8 cellular contexts compared by ENCODE assay signal in genomic region chr14:32078030-32078793, GRCh38. TPM values are rescaled to one million over a fixed set of nuclear protein-coding genes. Genes with fewer than 3 reads are reported as not detected.
A peak's percentile ranks its signal among the peaks of the same experiment; 100 is the strongest.
DNase-seq lines count a peak whose midpoint lies in the region; ATAC-seq and TF ChIP-seq lines count a peak whose summit lies in the region.

No MANE protein-coding gene starts in this region.

- peaks cover 15 to 37% (median 36%) of the 10 kb centered on the region in 3 donors for H3K4me1 Mint-ChIP-seq in IgD-negative memory B cell

- no peaks in the 10 kb centered on the region for H3K9me3 Mint-ChIP-seq in IgD-negative memory B cell

- H3K4me3 ChIP-seq in SJSA1 = peak overlapping the region; percentile 93
- H3K4me3 ChIP-seq in right lobe of liver = peak overlapping the region; percentile 65 to 81 (median 79)

- peak overlapping the region; percentile 93 to 95 (median 95) for H3K27ac Mint-ChIP-seq in IgD-negative memory B cell

- H3K36me3 ChIP-seq in SJSA1 (peaks cover 6% of the 10 kb centered on the region), right lobe of liver (no peaks in the 10 kb centered on the region)

- H3K4me1 ChIP-seq in SJSA1 (replicated peaks) = peaks cover 11% of the 10 kb centered on the region
- H3K4me1 ChIP-seq in right lobe of liver = peaks cover 0 to 40% (median 9%) of the 10 kb centered on the region in 4 donors

- peak; percentile 67 for DNase-seq in Right ventricle myocardium inferior (ENCODE audit: missing footprints)
- no peak for DNase-seq in cardiac septum (ENCODE audit: low spot score)
- peak in 1 of 2 experiments; percentile 60 for DNase-seq in SJSA1 (ENCODE audit: low read depth in 1 of 2, low spot score in 2 of 2)
- DNase-seq in dermis blood vessel endothelial cell = peak; percentile 56
- peak in 2 of 3 donors; percentile 31 to 58 for DNase-seq in right lobe of liver

- 1% methylated on average over 27 of the region's 27 CpGs for WGBS in right lobe of liver (ENCODE audit: insufficient coverage, low coverage, low lambda C conversion rate, missing lambda C conversion rate)

- intact Hi-C loops in Right ventricle myocardium inferior (cut with DNase I) (loop anchor here (5.0 to 10.0 kb wide), 5 partner anchors 49 to 621 kb away; partner anchors contain the start of genes DTD2 and NUBPL), cardiac septum (cut with DNase I) (loop anchor here (5.0 kb wide), 2 partner anchors 86 to 141 kb away; no protein-coding TSS in a partner anchor), right lobe of liver (cut with DNase I) (loop anchor here in 1 of 2 donors (10.0 kb wide), 1 partner anchor 167 kb away; no protein-coding TSS in a partner anchor)

- peak overlapping the region; percentile 86 for H3K27ac ChIP-seq in SJSA1
- peak overlapping the region; percentile 89 to 98 (median 94) for H3K27ac ChIP-seq in right lobe of liver
- peak overlapping the region; percentile 93 for H3K27ac ChIP-seq in temporal lobe (ENCODE audit: low read depth, low read length)

- ATAC-seq in Right ventricle myocardium inferior (no peak), right lobe of liver (peak; percentile 20 to 46 (median 26)), HG02678 (IDR thresholded peaks at IDR 0.05; ENCODE audit: unreplicated experiment) (no peak)

- H3K36me3 Mint-ChIP-seq in IgD-negative memory B cell = no peaks in the 10 kb centered on the region

- TF ChIP-seq CTCF in right lobe of liver (IDR thresholded peaks at IDR 0.05) = no peak

- peak; percentile 13 for TF ChIP-seq POLR2A in right lobe of liver (IDR thresholded peaks at IDR 0.05)

- H3K27me3 Mint-ChIP-seq in IgD-negative memory B cell = no peaks in the 10 kb centered on the region

- peak overlapping the region; percentile 93 to 100 (median 96) for H3K4me3 Mint-ChIP-seq in IgD-negative memory B cell

- H3K9me3 ChIP-seq in SJSA1 (replicated peaks) (no peaks in the 10 kb centered on the region), right lobe of liver (no peaks in the 10 kb centered on the region)

- no peaks in the 10 kb centered on the region for H3K27me3 ChIP-seq in SJSA1 (replicated peaks)
- H3K27me3 ChIP-seq in right lobe of liver = no peaks in the 10 kb centered on the region

RNA-seq across cellular contexts. Expression of gene ARHGAP5, which starts 1.1 kb away (rescaled TPM):
- 210 TPM for total RNA-seq in Right ventricle myocardium inferior
- total RNA-seq in cardiac septum = 253 TPM
- polyA plus RNA-seq in IgD-negative memory B cell = 26.0 TPM
- 46.4 and 64.8 TPM in 2 replicates for total RNA-seq in SJSA1 (2014; rRNA removed; shearing (Covaris generic))
- total RNA-seq in dermis blood vessel endothelial cell = 59.9 and 92.9 TPM in 2 replicates
- 10 to 100 TPM; 32.0 to 60.5 (median 50.1) TPM for total RNA-seq in right lobe of liver
- total RNA-seq in temporal lobe = 242 TPM

Comparison
In these comparisons a context has a peak if more than half of its experiments do, and no peak if none do; other contexts are left out.
1. ATAC-seq: peak in right lobe of liver (4 of 4); none in Right ventricle myocardium inferior (single experiment) and HG02678 (single experiment).
2. Peak in every context shown above with its lines, with median percentiles within 50 percentile points of each other: H3K27ac ChIP-seq.